In genomic region chr14:64296561-64296960, GRCh38 we compare ENCODE assay signal across 16 cellular contexts. TPM values are rescaled to one million over a fixed set of nuclear protein-coding genes. Genes with fewer than 3 reads are reported as not detected.
DNase-seq lines count a peak whose midpoint lies in the region; ATAC-seq and TF ChIP-seq lines count a peak whose summit lies in the region.
"Had no signal": no experiment of that assay in that cellular context is flagged by ENCODE, and none has a peak within 500 bp of the region (broad histone marks: within the 10 kb centered on the region; RNA-seq: fewer than 3 reads in every experiment).

No MANE protein-coding gene starts in this region.

- peak; percentile 51 for DNase-seq in activated CD8-positive, alpha-beta memory T cell treated with anti-CD3 and anti-CD28 coated beads for 24 hours
- DNase-seq in activated CD8-positive, alpha-beta memory T cell treated with anti-CD3 and anti-CD28 coated beads, Interleukin-2, amount 50 U/mL, for 48 hours = no peak
- DNase-seq in fibroblast of the aortic adventitia (ENCODE audit: low read depth) (peak; percentile 27), smooth muscle cell (lab: John Stamatoyannopoulos, UW; ENCODE audit: unreplicated experiment) (no peak)
- DNase-seq: DMS79 treated with DMSO at 0.1 percent for 48 hours, gastrocnemius medialis, GOT3, left cardiac atrium, NCI-H524, SIG-M5 had no signal

- no peak overlapping the region for H3K4me2 ChIP-seq in smooth muscle cell
- H3K4me2 ChIP-seq: neural progenitor cell had no signal

- no peaks in the 10 kb centered on the region for H4K20me1 ChIP-seq in smooth muscle cell (ENCODE audit: low read depth)

- H3K27ac ChIP-seq in smooth muscle cell (ENCODE audit: low read depth) = no peak overlapping the region
- H3K27ac ChIP-seq: gastrocnemius medialis, neural progenitor cell, vagina had no signal

- H3F3A ChIP-seq in smooth muscle cell (ENCODE audit: low read depth) = no peaks in the 10 kb centered on the region

- H3K9me3 ChIP-seq in smooth muscle cell (replicated peaks; ENCODE audit: low read depth) = no peaks in the 10 kb centered on the region
- H3K9me3 ChIP-seq: gastrocnemius medialis, vagina had no signal

- no peaks in the 10 kb centered on the region for H3K79me2 ChIP-seq in smooth muscle cell (ENCODE audit: low read depth)

- no peaks in the 10 kb centered on the region for H3K36me3 Mint-ChIP-seq in activated T-helper 17 cell treated with anti-CD3 and anti-CD28 coated beads, Interleukin-2, amount 50 U/mL, for 72 hours (ENCODE audit: low read depth)
- no peaks in the 10 kb centered on the region for H3K36me3 Mint-ChIP-seq in stimulated activated naive CD8-positive, alpha-beta T cell treated with anti-CD3 and anti-CD28 coated beads, Interleukin-15, Interleukin-2, amounts not matched to agents 100 ng/mL and 50 ng/mL, for 24 hours (ENCODE audit: low read depth)
- H3K36me3 Mint-ChIP-seq: neural progenitor cell had no signal

- peak overlapping the region; percentile 84 for H3K27ac Mint-ChIP-seq in activated T-helper 17 cell treated with anti-CD3 and anti-CD28 coated beads, Interleukin-2, amount 50 U/mL, for 72 hours
- H3K27ac Mint-ChIP-seq in stimulated activated naive CD8-positive, alpha-beta T cell treated with anti-CD3 and anti-CD28 coated beads, Interleukin-15, Interleukin-2, amounts not matched to agents 100 ng/mL and 50 ng/mL, for 24 hours = peak overlapping the region; percentile 53
- H3K27ac Mint-ChIP-seq: neural progenitor cell had no signal

- peaks cover 62% of the 10 kb centered on the region for H3K27me3 ChIP-seq in smooth muscle cell (ENCODE audit: low read depth)
- H3K27me3 ChIP-seq: gastrocnemius medialis, vagina had no signal

- H3K4me3 ChIP-seq in fibroblast of the aortic adventitia (ENCODE audit: low read depth, low read length) = no peak overlapping the region
- no peak overlapping the region for H3K4me3 ChIP-seq in smooth muscle cell
- H3K4me3 ChIP-seq: gastrocnemius medialis, neural progenitor cell, vagina had no signal

- no peaks in the 10 kb centered on the region for H3K9me3 Mint-ChIP-seq in activated T-helper 17 cell treated with anti-CD3 and anti-CD28 coated beads, Interleukin-2, amount 50 U/mL, for 72 hours
- H3K9me3 Mint-ChIP-seq in stimulated activated naive CD8-positive, alpha-beta T cell treated with anti-CD3 and anti-CD28 coated beads, Interleukin-15, Interleukin-2, amounts not matched to agents 100 ng/mL and 50 ng/mL, for 24 hours = no peaks in the 10 kb centered on the region
- H3K9me3 Mint-ChIP-seq: neural progenitor cell had no signal

- peaks cover 24% of the 10 kb centered on the region for H3K4me1 Mint-ChIP-seq in activated T-helper 17 cell treated with anti-CD3 and anti-CD28 coated beads, Interleukin-2, amount 50 U/mL, for 72 hours
- H3K4me1 Mint-ChIP-seq in stimulated activated naive CD8-positive, alpha-beta T cell treated with anti-CD3 and anti-CD28 coated beads, Interleukin-15, Interleukin-2, amounts not matched to agents 100 ng/mL and 50 ng/mL, for 24 hours (ENCODE audit: low read depth) = peaks cover 58% of the 10 kb centered on the region

- peak overlapping the region; percentile 73 for H3K4me3 Mint-ChIP-seq in activated T-helper 17 cell treated with anti-CD3 and anti-CD28 coated beads, Interleukin-2, amount 50 U/mL, for 72 hours
- H3K4me3 Mint-ChIP-seq in stimulated activated naive CD8-positive, alpha-beta T cell treated with anti-CD3 and anti-CD28 coated beads, Interleukin-15, Interleukin-2, amounts not matched to agents 100 ng/mL and 50 ng/mL, for 24 hours = peak overlapping the region; percentile 18
- H3K4me3 Mint-ChIP-seq: neural progenitor cell had no signal

- TF ChIP-seq CTCF in fibroblast of the aortic adventitia (IDR thresholded peaks at IDR 0.05; ENCODE audit: insufficient read depth, low read length) (no peak), smooth muscle cell (IDR thresholded peaks at IDR 0.05; ENCODE audit: borderline replicate concordance, insufficient read depth, poor library complexity, severe bottlenecking) (no peak)

- ATAC-seq in activated T-helper 17 cell treated with anti-CD3 and anti-CD28 coated beads, Interleukin-2, amount 50 U/mL, for 72 hours (replicated peaks) = peak; percentile 54
- ATAC-seq in GM19463 (IDR thresholded peaks at IDR 0.05; ENCODE audit: unreplicated experiment) (no peak), HG03439 (IDR thresholded peaks at IDR 0.05; ENCODE audit: unreplicated experiment) (no peak)
- ATAC-seq: gastrocnemius medialis, left cardiac atrium had no signal

- H3K9ac ChIP-seq in smooth muscle cell (ENCODE audit: low read depth) = no peak overlapping the region
- H3K9ac ChIP-seq: neural progenitor cell had no signal

- no peak overlapping the region for H2AFZ ChIP-seq in smooth muscle cell (ENCODE audit: low read depth)
- H2AFZ ChIP-seq: neural progenitor cell had no signal

- H3K27me3 Mint-ChIP-seq in activated T-helper 17 cell treated with anti-CD3 and anti-CD28 coated beads, Interleukin-2, amount 50 U/mL, for 72 hours = peaks cover 22% of the 10 kb centered on the region
- peaks cover 27% of the 10 kb centered on the region for H3K27me3 Mint-ChIP-seq in stimulated activated naive CD8-positive, alpha-beta T cell treated with anti-CD3 and anti-CD28 coated beads, Interleukin-15, Interleukin-2, amounts not matched to agents 100 ng/mL and 50 ng/mL, for 24 hours

- no peaks in the 10 kb centered on the region for H3K36me3 ChIP-seq in smooth muscle cell (ENCODE audit: low read depth)
- H3K36me3 ChIP-seq: gastrocnemius medialis, neural progenitor cell, vagina had no signal

- H3K4me1 ChIP-seq in smooth muscle cell (ENCODE audit: low read depth) = peaks cover 14% of the 10 kb centered on the region

RNA-seq across cellular contexts. Expression of gene ESR2, which starts 2.4 kb away (rescaled TPM):
- total RNA-seq in activated T-helper 17 cell treated with anti-CD3 and anti-CD28 coated beads, Interleukin-2, amount 50 U/mL, for 72 hours = 1 to 10 TPM in 1 of 2 donors, under 1 TPM in 1; 0.56 to 6.1 TPM
- total RNA-seq in fibroblast of the aortic adventitia (ENCODE audit: low replicate concordance) = under 0.01 and 0.16 TPM in 2 replicates
- 0.13 TPM in 1 of 2 replicates, not detected in the other for total RNA-seq in smooth muscle cell
- polyA plus RNA-seq in smooth muscle cell = 0.12 TPM in 1 of 2 replicates, not detected in the other

Comparison
In these comparisons a context has a peak if more than half of its experiments do, and no peak if none do; other contexts are left out.
1. DNase-seq: peak in activated CD8-positive, alpha-beta memory T cell treated with anti-CD3 and anti-CD28 coated beads for 24 hours (single experiment) and fibroblast of the aortic adventitia (single experiment); none in activated CD8-positive, alpha-beta memory T cell treated with anti-CD3 and anti-CD28 coated beads, Interleukin-2, amount 50 U/mL, for 48 hours (single experiment) and smooth muscle cell (single experiment).